1 cellular context compared by ENCODE assay signal in the genomic region with DNA sequence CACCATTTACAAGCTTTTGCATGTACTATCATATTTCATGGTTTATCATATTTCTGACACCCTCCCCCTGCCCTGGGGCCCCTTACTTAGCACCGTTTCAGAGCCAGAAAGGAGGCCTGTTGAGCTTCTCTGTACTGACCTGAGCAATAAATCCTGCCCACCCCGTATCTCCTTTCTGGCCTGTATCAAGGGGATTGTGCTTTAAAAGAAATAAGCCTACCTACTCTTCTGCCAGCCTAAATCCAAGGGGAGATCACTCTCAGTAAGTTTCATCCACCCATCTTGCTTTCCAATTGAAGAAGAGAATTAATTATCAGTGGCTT.
TF ChIP-seq lines count a peak whose summit lies in the region.

No MANE protein-coding gene starts in this region.

TF ChIP-seq in HepG2, 621 proteins besides CTCF, POLR2A, EP300 and RAD21:
- TF ChIP-seq ELF4 (CRISPR knock-in tag; IDR thresholded peaks at IDR 0.05; ENCODE audit: borderline replicate concordance) (no peak), SIX1 (CRISPR knock-in tag; IDR thresholded peaks at IDR 0.05; ENCODE audit: borderline replicate concordance) (no peak), ZNF317 (CRISPR knock-in tag; IDR thresholded peaks at IDR 0.05) (no peak)
- TF ChIP-seq, protein P1, sequence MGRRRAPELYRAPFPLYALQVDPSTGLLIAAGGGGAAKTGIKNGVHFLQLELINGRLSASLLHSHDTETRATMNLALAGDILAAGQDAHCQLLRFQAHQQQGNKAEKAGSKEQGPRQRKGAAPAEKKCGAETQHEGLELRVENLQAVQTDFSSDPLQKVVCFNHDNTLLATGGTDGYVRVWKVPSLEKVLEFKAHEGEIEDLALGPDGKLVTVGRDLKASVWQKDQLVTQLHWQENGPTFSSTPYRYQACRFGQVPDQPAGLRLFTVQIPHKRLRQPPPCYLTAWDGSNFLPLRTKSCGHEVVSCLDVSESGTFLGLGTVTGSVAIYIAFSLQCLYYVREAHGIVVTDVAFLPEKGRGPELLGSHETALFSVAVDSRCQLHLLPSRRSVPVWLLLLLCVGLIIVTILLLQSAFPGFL (CRISPR knock-in tag; IDR thresholded peaks at IDR 0.05), result no peak
